Comparison of ENCODE assay signal across 11 cellular contexts in the genomic region with DNA sequence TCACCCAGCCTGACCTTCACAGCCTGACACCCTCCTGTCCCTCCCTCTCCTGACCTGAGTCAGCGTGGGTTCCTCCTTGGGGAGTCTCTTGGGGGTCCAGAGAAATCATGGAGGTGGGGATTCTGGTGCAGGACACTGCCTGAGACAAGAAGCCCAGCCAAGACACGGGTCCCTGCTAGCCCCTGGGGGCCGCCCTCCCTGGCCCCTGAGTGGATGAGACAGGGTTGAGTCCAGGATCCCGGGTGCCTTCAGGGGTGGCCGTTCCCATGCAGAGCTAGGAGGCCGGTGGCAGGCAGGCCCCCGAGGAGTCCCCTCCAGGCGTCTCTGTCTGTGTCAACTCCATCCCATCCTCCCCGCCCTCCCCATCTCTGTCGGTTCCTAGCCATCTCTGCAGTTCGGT. TPM values are rescaled to one million over a fixed set of nuclear protein-coding genes. Genes with fewer than 3 reads are reported as not detected.
DNase-seq lines count a peak whose midpoint lies in the region; ATAC-seq, FAIRE-seq and TF ChIP-seq lines count a peak whose summit lies in the region.
"Had no signal": no experiment of that assay in that cellular context is flagged by ENCODE, and none has a peak within 500 bp of the region (broad histone marks: within the 10 kb centered on the region; RNA-seq: fewer than 3 reads in every experiment).

No MANE protein-coding gene starts in this region.

- no peak for FAIRE-seq in A549 (lab: Jason Lieb, UNC)

- H2BK15ac ChIP-seq in H9 (ENCODE audit: low read depth, low read length) (no peak overlapping the region), mesenchymal stem cell (ENCODE audit: low read depth, poor library complexity, severe bottlenecking) (no peak overlapping the region)

- no peak overlapping the region for H3T11ph ChIP-seq in H9 (ENCODE audit: low read length)

- TF ChIP-seq EP300 in A549 (IDR thresholded peaks at IDR 0.05), result no peak

- no peak overlapping the region for H2BK5ac ChIP-seq in H9 (ENCODE audit: insufficient read length, low read length)
- H2BK5ac ChIP-seq in mesenchymal stem cell (ENCODE audit: low read depth, low read length, poor library complexity, severe bottlenecking), result no peak overlapping the region

- H3K4me3 Mint-ChIP-seq in H9, result peak overlapping the region; percentile 86 to 93

- H3K79me2 ChIP-seq in H9 (ENCODE audit: insufficient read depth, low read length), result peaks cover 6% of the 10 kb centered on the region; the same call in 1 of the 2 replicates

- TF ChIP-seq RAD21 in A549 (conservative IDR thresholded peaks at IDR 0.05 in 1 of 2, IDR thresholded peaks at IDR 0.05 in 1 of 2), result no peak

- H3K9me3 ChIP-seq in A549 (no peaks in the 10 kb centered on the region), H9 (ENCODE audit: control insufficient read depth, low read depth, low read length) (no peaks in the 10 kb centered on the region), adipocyte (ENCODE audit: control insufficient read depth, low read length) (no peaks in the 10 kb centered on the region), mesenchymal stem cell (ENCODE audit: control insufficient read depth, low read length) (no peaks in the 10 kb centered on the region), testis (no peaks in the 10 kb centered on the region)
- H3K9me3 ChIP-seq: neutrophil had no signal

- H3K4me1 ChIP-seq in A549, result peaks cover 8% of the 10 kb centered on the region
- H3K4me1 ChIP-seq in H9 (ENCODE audit: insufficient read depth, low read length), result 0 out of 2 replicates have a peak, but pooled peaks cover 4% of the 10 kb centered on the region
- peaks cover 23% of the 10 kb centered on the region for H3K4me1 ChIP-seq in adipocyte (ENCODE audit: control insufficient read depth, insufficient read depth, low read length)
- peaks cover 43% of the 10 kb centered on the region for H3K4me1 ChIP-seq in mesenchymal stem cell (ENCODE audit: control insufficient read depth, insufficient read depth, low read depth, low read length)
- H3K4me1 ChIP-seq in testis, result peaks cover 24% of the 10 kb centered on the region

- no peak overlapping the region for H3K23ac ChIP-seq in H9 (ENCODE audit: insufficient read length, low read depth, low read length)
- H3K23ac ChIP-seq in mesenchymal stem cell (ENCODE audit: low read length in 2 of 2), result no peak overlapping the region

- H3K56ac ChIP-seq in H9 (ENCODE audit: insufficient read length, low read depth, low read length), result no peak overlapping the region

- H3K18ac ChIP-seq in H9 (ENCODE audit: insufficient read length, low read depth, low read length) (no peak overlapping the region), mesenchymal stem cell (ENCODE audit: low read depth in 1 of 2, low read length in 2 of 2) (no peak overlapping the region)

- DNase-seq in A549 (ENCODE audit: low read depth in 1 of 2, low spot score in 1 of 2) (no peak), H9 (no peak), adipocyte (ENCODE audit: low read depth) (no peak), mesenchymal stem cell (no peak), testis (no peak), NOMO-1 (lab: John Stamatoyannopoulos, UW; ENCODE audit: unreplicated experiment in 2 of 2) (no peak), HCEC 1CT (no peak)
- DNase-seq: activated CD4-positive, alpha-beta T cell treated with anti-CD3 and anti-CD28 coated beads, Interleukin-2, amount 50 U/mL, for 4 hours; NCI-H526 treated with DMSO at 0.1 percent for 48 hours had no signal

- H3K79me1 ChIP-seq in H9 (ENCODE audit: insufficient read depth, low read depth, low read length, poor library complexity, severe bottlenecking), result no peaks in the 10 kb centered on the region
- H3K79me1 ChIP-seq in mesenchymal stem cell (replicated peaks; ENCODE audit: low read length, poor library complexity, severe bottlenecking), result peaks cover 47% of the 10 kb centered on the region

- H3K27me3 ChIP-seq in H9 (ENCODE audit: insufficient read depth, low read length) (no peaks in the 10 kb centered on the region), adipocyte (replicated peaks; ENCODE audit: control insufficient read depth, insufficient read depth, low read length) (no peaks in the 10 kb centered on the region), mesenchymal stem cell (ENCODE audit: control insufficient read depth in 1 of 2, insufficient read depth in 1 of 2, low read length in 2 of 2) (no peaks in the 10 kb centered on the region), testis (no peaks in the 10 kb centered on the region)

- H3K27me3 Mint-ChIP-seq in H9 (ENCODE audit: low read depth), result peaks cover 3% of the 10 kb centered on the region

- POLR2A ChIA-PET in A549 (lab: Yijun Ruan, JAX), result no interaction called here

- H4K5ac ChIP-seq in H9 (ENCODE audit: insufficient read length, low read depth, low read length), result no peak overlapping the region

- no peak overlapping the region; the same call in 2 of the 3 replicates for H3K4me3 ChIP-seq in A549
- H3K4me3 ChIP-seq in adipocyte (ENCODE audit: low read length), result peak overlapping the region; percentile 96
- peak overlapping the region; percentile 14 to 97 for H3K4me3 ChIP-seq in mesenchymal stem cell (ENCODE audit: insufficient read depth in 1 of 2, low read depth in 1 of 2, low read length in 2 of 2)
- H3K4me3 ChIP-seq in testis, result no peak overlapping the region

- no peaks in the 10 kb centered on the region; a peak in 3 of 5 replicates for H3K9me3 Mint-ChIP-seq in H9

- WGBS in A549 (ENCODE audit: missing lambda C conversion rate), result 69% methylated on average over 8 of the region's 11 CpGs
- no CpG with 5 or more reads among the region's 11 CpGs for WGBS in H9 (ENCODE audit: extremely low coverage, insufficient read length, low lambda C conversion rate)
- WGBS in mesenchymal stem cell, result 87% methylated on average over 10 of the region's 11 CpGs
- WGBS in testis, 2 donors, result 64 to 74% methylated on average over 8 to 10 of the region's 11 CpGs

- peaks cover 19% of the 10 kb centered on the region for H3K23me2 ChIP-seq in H9 (ENCODE audit: insufficient read length, low read depth, low read length, poor library complexity, severe bottlenecking)

- no peak for TF ChIP-seq CTCF in A549 (IDR thresholded peaks at IDR 0.05)
- no peak for TF ChIP-seq CTCF in H9 (conservative IDR thresholded peaks at IDR 0.05)
- TF ChIP-seq CTCF in testis (IDR thresholded peaks at IDR 0.05), result no peak

- H3K36me3 ChIP-seq in adipocyte (ENCODE audit: control insufficient read depth, insufficient read depth, low read length, severe bottlenecking) (peaks cover 12% of the 10 kb centered on the region), mesenchymal stem cell (ENCODE audit: control insufficient read depth in 1 of 2, insufficient read depth in 2 of 2, low read depth in 1 of 2, low read length in 2 of 2) (peaks cover 14 to 56% of the 10 kb centered on the region in 2 experiments), testis (ENCODE audit: low read depth, missing control alignments) (no peaks in the 10 kb centered on the region)

- H3K27ac ChIP-seq in A549 (no peak overlapping the region), H9 (ENCODE audit: insufficient read length, low read depth, low read length) (no peak overlapping the region), mesenchymal stem cell (ENCODE audit: low read length, poor library complexity, severe bottlenecking) (no peak overlapping the region), testis (no peak overlapping the region)

- no peak overlapping the region for H2AK5ac ChIP-seq in H9 (ENCODE audit: insufficient read length, low read length)
- no peak overlapping the region for H2AK5ac ChIP-seq in mesenchymal stem cell (ENCODE audit: low read length, severe bottlenecking)

- ATAC-seq in A549 (no peak), HG03135 (IDR thresholded peaks at IDR 0.05; ENCODE audit: unreplicated experiment) (no peak)

- no peaks in the 10 kb centered on the region for H4K20me1 ChIP-seq in H9 (ENCODE audit: control insufficient read depth, insufficient read depth, insufficient read length)

- H3K36me3 Mint-ChIP-seq in H9 (ENCODE audit: insufficient read depth in 1 of 3, low read depth in 3 of 3), result peaks cover 6 to 17% (median 10%) of the 10 kb centered on the region in 3 experiments; a peak in 6 of 7 replicates

- H2AFZ ChIP-seq in H9 (ENCODE audit: low read length) (no peak overlapping the region), mesenchymal stem cell (ENCODE audit: low read depth, low read length) (no peak overlapping the region)

- H3K27ac Mint-ChIP-seq in H9, result peak overlapping the region; percentile 42 to 97 (median 60); a peak in 3 of 7 replicates

- no peak overlapping the region for H2BK20ac ChIP-seq in H9 (ENCODE audit: low read depth, low read length, poor library complexity, severe bottlenecking)

- no peak overlapping the region for H3K14ac ChIP-seq in H9 (ENCODE audit: insufficient read depth, low read length)
- H3K14ac ChIP-seq in mesenchymal stem cell (ENCODE audit: low read length in 2 of 2), result no peak overlapping the region

- H3K9ac ChIP-seq in H9 (ENCODE audit: extremely low read depth, insufficient read length, low read length) (no peak overlapping the region), adipocyte (ENCODE audit: low read length) (peak overlapping the region; percentile 95), mesenchymal stem cell (ENCODE audit: low read length) (peak overlapping the region; percentile 93)

- H4K91ac ChIP-seq in H9 (ENCODE audit: insufficient read length, low read depth, low read length) (no peak overlapping the region), mesenchymal stem cell (ENCODE audit: low read length) (no peak overlapping the region)

- CTCF ChIA-PET in A549 (lab: Yijun Ruan, JAX), result no interaction called here

- H2BK12ac ChIP-seq in H9 (ENCODE audit: insufficient read length, low read depth, low read length) (no peak overlapping the region), mesenchymal stem cell (ENCODE audit: low read length in 2 of 2) (no peak overlapping the region)

- TF ChIP-seq POLR2A in A549 (IDR thresholded peaks at IDR 0.05; ENCODE audit: low read length) (no peak), testis (IDR thresholded peaks at IDR 0.05) (no peak)

- peaks cover 15 to 24% of the 10 kb centered on the region in 2 experiments for H3K4me1 Mint-ChIP-seq in H9

- H4K8ac ChIP-seq in H9 (replicated peaks; ENCODE audit: insufficient read length, low read depth, low read length), result no peak overlapping the region
- no peak overlapping the region for H4K8ac ChIP-seq in mesenchymal stem cell (ENCODE audit: low read length)

- H3K4me2 ChIP-seq in A549, result peak overlapping the region; percentile 86
- H3K4me2 ChIP-seq in H9 (ENCODE audit: insufficient read depth, insufficient read length, low read length), result no peak overlapping the region
- H3K4me2 ChIP-seq in mesenchymal stem cell (ENCODE audit: low read length, poor library complexity, severe bottlenecking), result peak overlapping the region; percentile 9

- H2BK120ac ChIP-seq in H9 (ENCODE audit: low read depth, low read length, poor library complexity, severe bottlenecking), result no peak overlapping the region
- no peak overlapping the region for H2BK120ac ChIP-seq in mesenchymal stem cell (ENCODE audit: low read depth, low read length)

- intact Hi-C loops in testis (cut with DNase I; ENCODE audit: low total_unique reads), result no loop called here

- H3K4ac ChIP-seq in H9 (ENCODE audit: low read depth, low read length), result no peak overlapping the region
- no peak overlapping the region for H3K4ac ChIP-seq in mesenchymal stem cell (ENCODE audit: low read depth in 1 of 2, low read length in 2 of 2)

RNA-seq across cellular contexts. Expression of gene MAP2K7, which starts 1.6 kb away (rescaled TPM):
- polyA plus RNA-seq in A549 (2011; rRNA removed) (5.5 TPM in 2 replicates), A549 (2017; fragmentation: RNase III; extraction: RNeasy Plus Mini Kit Qiagen cat#74134 plus additional on column Dnase treatment) (17.4 to 19.4 TPM (median 19.3 TPM) in 3 replicates), testis (ENCODE audit: insufficient read depth, low read depth, low replicate concordance) (34.8 TPM)
- 9.3 and 12.9 TPM in 2 replicates for polyA plus RNA-seq in A549 (2012; cell fraction: cytosol; rRNA removed)
- polyA plus RNA-seq in A549 (2012; cell fraction: nucleus; rRNA removed), result 37.3 and 41.7 TPM in 2 replicates
- 6.1 and 9.4 TPM in 2 replicates for polyA minus RNA-seq in A549 (2011; rRNA and poly(A)+ RNA removed)
- total RNA-seq in H9 (2021) (47.2 and 48.1 TPM in 2 replicates), testis (10 to 100 TPM; 30.6 to 44.0 TPM)
- 19.1 TPM for polyA plus RNA-seq in mesenchymal stem cell (2013, experiment 1 of 2)
- 18.7 TPM for polyA plus RNA-seq in mesenchymal stem cell (2013, experiment 2 of 2)

RNA-seq across cellular contexts. Expression of gene TGFBR3L, which starts 9.3 kb away (rescaled TPM):
- polyA plus RNA-seq in A549 (2011; rRNA removed) (0.21 and 0.40 TPM in 2 replicates), A549 (2017; fragmentation: RNase III; extraction: RNeasy Plus Mini Kit Qiagen cat#74134 plus additional on column Dnase treatment) (0.70 to 1.4 TPM (median 1.2 TPM) in 3 replicates), testis (ENCODE audit: insufficient read depth, low read depth, low replicate concordance) (1.2 TPM)
- polyA plus RNA-seq in A549 (2012; cell fraction: cytosol; rRNA removed), result 1.2 and 2.0 TPM in 2 replicates
- polyA plus RNA-seq in A549 (2012; cell fraction: nucleus; rRNA removed), result 1.2 and 3.0 TPM in 2 replicates
- 0.39 TPM in 1 of 2 replicates, not detected in the other for polyA minus RNA-seq in A549 (2011; rRNA and poly(A)+ RNA removed)
- total RNA-seq in H9 (2021) (5.5 and 6.5 TPM in 2 replicates), testis (1 to 10 TPM in 1 of 2 donors, not detected in 1; 2.2 TPM)
- 3.1 TPM for polyA plus RNA-seq in mesenchymal stem cell (2013, experiment 1 of 2)
- polyA plus RNA-seq in mesenchymal stem cell (2013, experiment 2 of 2), result 2.7 TPM

RNA-seq across cellular contexts. Expression of gene SNAPC2, which starts 14.8 kb away (rescaled TPM):
- polyA plus RNA-seq in A549 (2011; rRNA removed), result 8.8 and 9.2 TPM in 2 replicates
- 17.1 and 22.8 TPM in 2 replicates for polyA plus RNA-seq in A549 (2012; cell fraction: cytosol; rRNA removed)
- 20.9 and 24.4 TPM in 2 replicates for polyA plus RNA-seq in A549 (2012; cell fraction: nucleus; rRNA removed)
- 13.4 to 13.8 TPM (median 13.8 TPM) in 3 replicates for polyA plus RNA-seq in A549 (2017; fragmentation: RNase III; extraction: RNeasy Plus Mini Kit Qiagen cat#74134 plus additional on column Dnase treatment)
- 8.2 and 10.5 TPM in 2 replicates for polyA minus RNA-seq in A549 (2011; rRNA and poly(A)+ RNA removed)
- 17.1 and 17.8 TPM in 2 replicates for total RNA-seq in H9 (2021)
- 25.1 TPM for polyA plus RNA-seq in mesenchymal stem cell (2013, experiment 1 of 2)
- 25.1 TPM for polyA plus RNA-seq in mesenchymal stem cell (2013, experiment 2 of 2)
- 10 to 100 TPM; 72.5 to 88.6 TPM for total RNA-seq in testis
- 51.9 TPM for polyA plus RNA-seq in testis (ENCODE audit: insufficient read depth, low read depth, low replicate concordance)

RNA-seq across cellular contexts. Expression of gene LRRC8E, which starts 17.0 kb away (rescaled TPM):
- polyA plus RNA-seq in A549 (2011; rRNA removed) (4.0 and 5.3 TPM in 2 replicates), A549 (2017; fragmentation: RNase III; extraction: RNeasy Plus Mini Kit Qiagen cat#74134 plus additional on column Dnase treatment) (3.7 to 4.8 TPM (median 4.4 TPM) in 3 replicates), testis (ENCODE audit: insufficient read depth, low read depth, low replicate concordance) (0.92 TPM)
- 2.4 and 4.0 TPM in 2 replicates for polyA plus RNA-seq in A549 (2012; cell fraction: cytosol; rRNA removed)
- 6.3 and 7.2 TPM in 2 replicates for polyA plus RNA-seq in A549 (2012; cell fraction: nucleus; rRNA removed)
- polyA minus RNA-seq in A549 (2011; rRNA and poly(A)+ RNA removed), result 3.5 and 6.8 TPM in 2 replicates
- total RNA-seq in H9 (2021) (4.6 and 4.8 TPM in 2 replicates), testis (1 to 10 TPM in 1 of 2 donors, under 1 TPM in 1; 0.79 to 1.4 TPM)
- polyA plus RNA-seq in mesenchymal stem cell (2013, experiment 1 of 2), result 3.7 TPM
- 4.0 TPM for polyA plus RNA-seq in mesenchymal stem cell (2013, experiment 2 of 2)

RNA-seq across cellular contexts. Expression of gene CTXN1, which starts 20.6 kb away (rescaled TPM):
- polyA plus RNA-seq in A549 (2011; rRNA removed), result 0.79 and 1.2 TPM in 2 replicates
- 10.8 and 16.5 TPM in 2 replicates for polyA plus RNA-seq in A549 (2012; cell fraction: cytosol; rRNA removed)
- 11.0 and 16.2 TPM in 2 replicates for polyA plus RNA-seq in A549 (2012; cell fraction: nucleus; rRNA removed)
- 7.9 to 10.7 TPM (median 9.9 TPM) in 3 replicates for polyA plus RNA-seq in A549 (2017; fragmentation: RNase III; extraction: RNeasy Plus Mini Kit Qiagen cat#74134 plus additional on column Dnase treatment)
- polyA minus RNA-seq in A549 (2011; rRNA and poly(A)+ RNA removed), result 0.33 and 0.78 TPM in 2 replicates
- 22.7 and 24.5 TPM in 2 replicates for total RNA-seq in H9 (2021)
- 20.6 TPM for polyA plus RNA-seq in mesenchymal stem cell (2013, experiment 1 of 2)
- polyA plus RNA-seq in mesenchymal stem cell (2013, experiment 2 of 2), result 19.0 TPM
- total RNA-seq in testis, result 10 to 100 TPM; 40.1 to 67.2 TPM
- polyA plus RNA-seq in testis (ENCODE audit: insufficient read depth, low read depth, low replicate concordance), result 19.4 TPM

Comparison
In these comparisons a context has a peak if more than half of its experiments do, and no peak if none do; other contexts are left out.
1. H3K4me3 ChIP-seq: peak in adipocyte (single experiment) and mesenchymal stem cell (2 of 2); none in A549 (single experiment) and testis (0 of 2).